In the genomic region with DNA sequence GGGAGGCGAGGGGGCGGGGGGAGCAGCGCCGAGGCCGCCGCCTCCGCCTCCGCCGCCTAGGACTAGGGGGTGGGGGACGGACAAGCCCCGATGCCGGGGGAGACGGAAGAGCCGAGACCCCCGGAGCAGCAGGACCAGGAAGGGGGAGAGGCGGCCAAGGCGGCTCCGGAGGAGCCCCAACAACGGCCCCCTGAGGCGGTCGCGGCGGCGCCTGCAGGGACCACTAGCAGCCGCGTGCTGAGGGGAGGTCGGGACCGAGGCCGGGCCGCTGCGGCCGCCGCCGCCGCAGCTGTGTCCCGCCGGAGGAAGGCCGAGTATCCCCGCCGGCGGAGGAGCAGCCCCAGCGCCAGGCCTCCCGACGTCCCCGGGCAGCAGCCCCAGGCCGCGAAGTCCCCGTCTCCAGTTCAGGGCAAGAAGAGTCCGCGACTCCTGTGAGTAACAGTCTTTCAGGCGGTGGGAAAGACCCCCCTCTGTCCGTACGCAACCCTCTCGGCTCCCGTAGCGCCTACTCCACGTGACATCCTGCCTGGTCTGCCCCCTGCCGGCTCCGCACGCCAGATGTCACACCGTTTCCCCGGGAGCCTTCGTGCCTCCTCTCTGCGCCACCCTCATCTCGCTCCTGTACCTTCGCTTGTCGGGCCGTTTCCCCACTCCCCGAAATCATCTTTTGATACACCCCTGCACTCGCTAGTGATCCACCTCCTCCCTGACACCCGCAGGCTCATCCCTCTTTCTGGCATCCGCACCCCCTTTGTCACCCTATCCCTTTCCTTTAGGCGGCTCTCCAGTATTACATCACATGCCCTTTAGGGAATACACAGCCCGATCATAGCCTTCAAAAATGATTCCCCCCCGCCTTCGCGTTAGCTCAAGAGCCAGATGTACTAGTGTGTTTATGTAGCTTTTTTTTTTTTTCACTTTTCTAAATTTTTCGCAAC, we compare ENCODE assay signal across 1 cellular context.
TF ChIP-seq lines count a peak whose summit lies in the region.

No MANE protein-coding gene starts in this region.

TF ChIP-seq in HEK293, 187 proteins besides CTCF, POLR2A, EP300 and RAD21 (continued from another document and continues in another):
- peak; percentile 91 for TF ChIP-seq GLIS2 (tag by site-specific recombination; IDR thresholded peaks at IDR 0.05)
- no peak for TF ChIP-seq ZNF670 (tag by site-specific recombination; IDR thresholded peaks at IDR 0.05; ENCODE audit: low read depth)
- peak; percentile 68 for TF ChIP-seq PRDM1 (tag by site-specific recombination; IDR thresholded peaks at IDR 0.05)
- TF ChIP-seq, protein P1, sequence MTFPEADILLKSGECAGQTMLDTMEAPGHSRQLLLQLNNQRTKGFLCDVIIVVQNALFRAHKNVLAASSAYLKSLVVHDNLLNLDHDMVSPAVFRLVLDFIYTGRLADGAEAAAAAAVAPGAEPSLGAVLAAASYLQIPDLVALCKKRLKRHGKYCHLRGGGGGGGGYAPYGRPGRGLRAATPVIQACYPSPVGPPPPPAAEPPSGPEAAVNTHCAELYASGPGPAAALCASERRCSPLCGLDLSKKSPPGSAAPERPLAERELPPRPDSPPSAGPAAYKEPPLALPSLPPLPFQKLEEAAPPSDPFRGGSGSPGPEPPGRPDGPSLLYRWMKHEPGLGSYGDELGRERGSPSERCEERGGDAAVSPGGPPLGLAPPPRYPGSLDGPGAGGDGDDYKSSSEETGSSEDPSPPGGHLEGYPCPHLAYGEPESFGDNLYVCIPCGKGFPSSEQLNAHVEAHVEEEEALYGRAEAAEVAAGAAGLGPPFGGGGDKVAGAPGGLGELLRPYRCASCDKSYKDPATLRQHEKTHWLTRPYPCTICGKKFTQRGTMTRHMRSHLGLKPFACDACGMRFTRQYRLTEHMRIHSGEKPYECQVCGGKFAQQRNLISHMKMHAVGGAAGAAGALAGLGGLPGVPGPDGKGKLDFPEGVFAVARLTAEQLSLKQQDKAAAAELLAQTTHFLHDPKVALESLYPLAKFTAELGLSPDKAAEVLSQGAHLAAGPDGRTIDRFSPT (tag by site-specific recombination; IDR thresholded peaks at IDR 0.05): peak; percentile 92
- TF ChIP-seq ZNF837 (tag by site-specific recombination; IDR thresholded peaks at IDR 0.05): no peak
- TF ChIP-seq HOXD13 (CRISPR knock-in tag; IDR thresholded peaks at IDR 0.05; ENCODE audit: borderline replicate concordance): no peak
- no peak for TF ChIP-seq ZNF621 (tag by site-specific recombination; IDR thresholded peaks at IDR 0.05)
- TF ChIP-seq, protein P2, sequence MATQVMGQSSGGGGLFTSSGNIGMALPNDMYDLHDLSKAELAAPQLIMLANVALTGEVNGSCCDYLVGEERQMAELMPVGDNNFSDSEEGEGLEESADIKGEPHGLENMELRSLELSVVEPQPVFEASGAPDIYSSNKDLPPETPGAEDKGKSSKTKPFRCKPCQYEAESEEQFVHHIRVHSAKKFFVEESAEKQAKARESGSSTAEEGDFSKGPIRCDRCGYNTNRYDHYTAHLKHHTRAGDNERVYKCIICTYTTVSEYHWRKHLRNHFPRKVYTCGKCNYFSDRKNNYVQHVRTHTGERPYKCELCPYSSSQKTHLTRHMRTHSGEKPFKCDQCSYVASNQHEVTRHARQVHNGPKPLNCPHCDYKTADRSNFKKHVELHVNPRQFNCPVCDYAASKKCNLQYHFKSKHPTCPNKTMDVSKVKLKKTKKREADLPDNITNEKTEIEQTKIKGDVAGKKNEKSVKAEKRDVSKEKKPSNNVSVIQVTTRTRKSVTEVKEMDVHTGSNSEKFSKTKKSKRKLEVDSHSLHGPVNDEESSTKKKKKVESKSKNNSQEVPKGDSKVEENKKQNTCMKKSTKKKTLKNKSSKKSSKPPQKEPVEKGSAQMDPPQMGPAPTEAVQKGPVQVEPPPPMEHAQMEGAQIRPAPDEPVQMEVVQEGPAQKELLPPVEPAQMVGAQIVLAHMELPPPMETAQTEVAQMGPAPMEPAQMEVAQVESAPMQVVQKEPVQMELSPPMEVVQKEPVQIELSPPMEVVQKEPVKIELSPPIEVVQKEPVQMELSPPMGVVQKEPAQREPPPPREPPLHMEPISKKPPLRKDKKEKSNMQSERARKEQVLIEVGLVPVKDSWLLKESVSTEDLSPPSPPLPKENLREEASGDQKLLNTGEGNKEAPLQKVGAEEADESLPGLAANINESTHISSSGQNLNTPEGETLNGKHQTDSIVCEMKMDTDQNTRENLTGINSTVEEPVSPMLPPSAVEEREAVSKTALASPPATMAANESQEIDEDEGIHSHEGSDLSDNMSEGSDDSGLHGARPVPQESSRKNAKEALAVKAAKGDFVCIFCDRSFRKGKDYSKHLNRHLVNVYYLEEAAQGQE (tag by site-specific recombination; IDR thresholded peaks at IDR 0.05): 0 out of 2 replicates have a peak, but pooled peaks have one; percentile 25
- no peak for TF ChIP-seq ZNF354C (tag by site-specific recombination; IDR thresholded peaks at IDR 0.05; ENCODE audit: borderline replicate concordance, low read depth)
- TF ChIP-seq ZNF175 (tag by site-specific recombination; IDR thresholded peaks at IDR 0.05): no peak
- TF ChIP-seq, protein P3, sequence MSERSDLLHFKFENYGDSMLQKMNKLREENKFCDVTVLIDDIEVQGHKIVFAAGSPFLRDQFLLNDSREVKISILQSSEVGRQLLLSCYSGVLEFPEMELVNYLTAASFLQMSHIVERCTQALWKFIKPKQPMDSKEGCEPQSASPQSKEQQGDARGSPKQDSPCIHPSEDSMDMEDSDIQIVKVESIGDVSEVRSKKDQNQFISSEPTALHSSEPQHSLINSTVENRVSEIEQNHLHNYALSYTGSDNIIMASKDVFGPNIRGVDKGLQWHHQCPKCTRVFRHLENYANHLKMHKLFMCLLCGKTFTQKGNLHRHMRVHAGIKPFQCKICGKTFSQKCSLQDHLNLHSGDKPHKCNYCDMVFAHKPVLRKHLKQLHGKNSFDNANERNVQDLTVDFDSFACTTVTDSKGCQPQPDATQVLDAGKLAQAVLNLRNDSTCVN (tag by site-specific recombination; optimal IDR thresholded peaks at IDR 0.05): peak; percentile 30
- TF ChIP-seq, protein P4, sequence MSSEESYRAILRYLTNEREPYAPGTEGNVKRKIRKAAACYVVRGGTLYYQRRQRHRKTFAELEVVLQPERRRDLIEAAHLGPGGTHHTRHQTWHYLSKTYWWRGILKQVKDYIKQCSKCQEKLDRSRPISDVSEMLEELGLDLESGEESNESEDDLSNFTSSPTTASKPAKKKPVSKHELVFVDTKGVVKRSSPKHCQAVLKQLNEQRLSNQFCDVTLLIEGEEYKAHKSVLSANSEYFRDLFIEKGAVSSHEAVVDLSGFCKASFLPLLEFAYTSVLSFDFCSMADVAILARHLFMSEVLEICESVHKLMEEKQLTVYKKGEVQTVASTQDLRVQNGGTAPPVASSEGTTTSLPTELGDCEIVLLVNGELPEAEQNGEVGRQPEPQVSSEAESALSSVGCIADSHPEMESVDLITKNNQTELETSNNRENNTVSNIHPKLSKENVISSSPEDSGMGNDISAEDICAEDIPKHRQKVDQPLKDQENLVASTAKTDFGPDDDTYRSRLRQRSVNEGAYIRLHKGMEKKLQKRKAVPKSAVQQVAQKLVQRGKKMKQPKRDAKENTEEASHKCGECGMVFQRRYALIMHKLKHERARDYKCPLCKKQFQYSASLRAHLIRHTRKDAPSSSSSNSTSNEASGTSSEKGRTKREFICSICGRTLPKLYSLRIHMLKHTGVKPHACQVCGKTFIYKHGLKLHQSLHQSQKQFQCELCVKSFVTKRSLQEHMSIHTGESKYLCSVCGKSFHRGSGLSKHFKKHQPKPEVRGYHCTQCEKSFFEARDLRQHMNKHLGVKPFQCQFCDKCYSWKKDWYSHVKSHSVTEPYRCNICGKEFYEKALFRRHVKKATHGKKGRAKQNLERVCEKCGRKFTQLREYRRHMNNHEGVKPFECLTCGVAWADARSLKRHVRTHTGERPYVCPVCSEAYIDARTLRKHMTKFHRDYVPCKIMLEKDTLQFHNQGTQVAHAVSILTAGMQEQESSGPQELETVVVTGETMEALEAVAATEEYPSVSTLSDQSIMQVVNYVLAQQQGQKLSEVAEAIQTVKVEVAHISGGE (tag by site-specific recombination; conservative IDR thresholded peaks at IDR 0.05; ENCODE audit: low read depth): peak; percentile 62
- TF ChIP-seq ZSCAN16 (tag by site-specific recombination; IDR thresholded peaks at IDR 0.05): no peak
- TF ChIP-seq KLF16 (tag by site-specific recombination; IDR thresholded peaks at IDR 0.05): peak; percentile 58; the same call in 1 of the 2 replicates
- TF ChIP-seq ZNF510 (tag by site-specific recombination; IDR thresholded peaks at IDR 0.05; ENCODE audit: insufficient replicate concordance): no peak
- peak; percentile 94 for TF ChIP-seq ZNF335 (tag by site-specific recombination; conservative IDR thresholded peaks at IDR 0.05)
- TF ChIP-seq MZF1 (tag by site-specific recombination; IDR thresholded peaks at IDR 0.05; ENCODE audit: borderline replicate concordance): no peak
- no peak for TF ChIP-seq ZNF548 (tag by site-specific recombination; IDR thresholded peaks at IDR 0.05)
- TF ChIP-seq, protein P5, sequence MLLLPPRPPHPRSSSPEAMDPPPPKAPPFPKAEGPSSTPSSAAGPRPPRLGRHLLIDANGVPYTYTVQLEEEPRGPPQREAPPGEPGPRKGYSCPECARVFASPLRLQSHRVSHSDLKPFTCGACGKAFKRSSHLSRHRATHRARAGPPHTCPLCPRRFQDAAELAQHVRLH (tag by site-specific recombination; IDR thresholded peaks at IDR 0.05): peak; percentile 49; the same call in 1 of the 2 replicates
- no peak for TF ChIP-seq ZNF239 (tag by site-specific recombination; IDR thresholded peaks at IDR 0.05)
- no peak for TF ChIP-seq KLF1 (tag by site-specific recombination; IDR thresholded peaks at IDR 0.05)
- no peak for TF ChIP-seq ZNF747 (tag by site-specific recombination; IDR thresholded peaks at IDR 0.05)
- peak; percentile 45; the same call in 1 of the 2 replicates for TF ChIP-seq ZNF394 (tag by site-specific recombination; IDR thresholded peaks at IDR 0.05; ENCODE audit: borderline replicate concordance)
- peak; percentile 73; the same call in 1 of the 2 replicates for TF ChIP-seq IKZF3 (tag by site-specific recombination; IDR thresholded peaks at IDR 0.05)
- TF ChIP-seq, protein P6, sequence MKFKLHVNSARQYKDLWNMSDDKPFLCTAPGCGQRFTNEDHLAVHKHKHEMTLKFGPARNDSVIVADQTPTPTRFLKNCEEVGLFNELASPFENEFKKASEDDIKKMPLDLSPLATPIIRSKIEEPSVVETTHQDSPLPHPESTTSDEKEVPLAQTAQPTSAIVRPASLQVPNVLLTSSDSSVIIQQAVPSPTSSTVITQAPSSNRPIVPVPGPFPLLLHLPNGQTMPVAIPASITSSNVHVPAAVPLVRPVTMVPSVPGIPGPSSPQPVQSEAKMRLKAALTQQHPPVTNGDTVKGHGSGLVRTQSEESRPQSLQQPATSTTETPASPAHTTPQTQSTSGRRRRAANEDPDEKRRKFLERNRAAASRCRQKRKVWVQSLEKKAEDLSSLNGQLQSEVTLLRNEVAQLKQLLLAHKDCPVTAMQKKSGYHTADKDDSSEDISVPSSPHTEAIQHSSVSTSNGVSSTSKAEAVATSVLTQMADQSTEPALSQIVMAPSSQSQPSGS (tag by site-specific recombination; IDR thresholded peaks at IDR 0.05; ENCODE audit: low read depth): peak; percentile 53; the same call in 1 of the 2 replicates
- TF ChIP-seq ZNF654 (tag by site-specific recombination; IDR thresholded peaks at IDR 0.05; ENCODE audit: low read depth): 0 out of 2 replicates have a peak, but pooled peaks have one; percentile 3
- no peak for TF ChIP-seq ZNF202 (tag by site-specific recombination; IDR thresholded peaks at IDR 0.05; ENCODE audit: borderline replicate concordance)
- TF ChIP-seq, protein P7, sequence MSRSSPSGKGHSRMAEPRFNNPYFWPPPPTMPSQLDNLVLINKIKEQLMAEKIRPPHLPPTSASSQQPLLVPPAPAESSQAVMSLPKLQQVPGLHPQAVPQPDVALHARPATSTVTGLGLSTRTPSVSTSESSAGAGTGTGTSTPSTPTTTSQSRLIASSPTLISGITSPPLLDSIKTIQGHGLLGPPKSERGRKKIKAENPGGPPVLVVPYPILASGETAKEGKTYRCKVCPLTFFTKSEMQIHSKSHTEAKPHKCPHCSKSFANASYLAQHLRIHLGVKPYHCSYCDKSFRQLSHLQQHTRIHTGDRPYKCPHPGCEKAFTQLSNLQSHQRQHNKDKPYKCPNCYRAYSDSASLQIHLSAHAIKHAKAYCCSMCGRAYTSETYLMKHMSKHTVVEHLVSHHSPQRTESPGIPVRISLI (tag by site-specific recombination; IDR thresholded peaks at IDR 0.05): 0 out of 2 replicates have a peak, but pooled peaks have one; percentile 41
- peak; percentile 71 for TF ChIP-seq ZNF324 (tag by site-specific recombination; IDR thresholded peaks at IDR 0.05)
- TF ChIP-seq ZBTB1 (tag by site-specific recombination; IDR thresholded peaks at IDR 0.05): 0 out of 2 replicates have a peak, but pooled peaks have one; percentile 20
- no peak for TF ChIP-seq GFI1B (tag by site-specific recombination; IDR thresholded peaks at IDR 0.05)
- TF ChIP-seq ZNF404 (tag by site-specific recombination; IDR thresholded peaks at IDR 0.05): no peak
- TF ChIP-seq, protein P8, sequence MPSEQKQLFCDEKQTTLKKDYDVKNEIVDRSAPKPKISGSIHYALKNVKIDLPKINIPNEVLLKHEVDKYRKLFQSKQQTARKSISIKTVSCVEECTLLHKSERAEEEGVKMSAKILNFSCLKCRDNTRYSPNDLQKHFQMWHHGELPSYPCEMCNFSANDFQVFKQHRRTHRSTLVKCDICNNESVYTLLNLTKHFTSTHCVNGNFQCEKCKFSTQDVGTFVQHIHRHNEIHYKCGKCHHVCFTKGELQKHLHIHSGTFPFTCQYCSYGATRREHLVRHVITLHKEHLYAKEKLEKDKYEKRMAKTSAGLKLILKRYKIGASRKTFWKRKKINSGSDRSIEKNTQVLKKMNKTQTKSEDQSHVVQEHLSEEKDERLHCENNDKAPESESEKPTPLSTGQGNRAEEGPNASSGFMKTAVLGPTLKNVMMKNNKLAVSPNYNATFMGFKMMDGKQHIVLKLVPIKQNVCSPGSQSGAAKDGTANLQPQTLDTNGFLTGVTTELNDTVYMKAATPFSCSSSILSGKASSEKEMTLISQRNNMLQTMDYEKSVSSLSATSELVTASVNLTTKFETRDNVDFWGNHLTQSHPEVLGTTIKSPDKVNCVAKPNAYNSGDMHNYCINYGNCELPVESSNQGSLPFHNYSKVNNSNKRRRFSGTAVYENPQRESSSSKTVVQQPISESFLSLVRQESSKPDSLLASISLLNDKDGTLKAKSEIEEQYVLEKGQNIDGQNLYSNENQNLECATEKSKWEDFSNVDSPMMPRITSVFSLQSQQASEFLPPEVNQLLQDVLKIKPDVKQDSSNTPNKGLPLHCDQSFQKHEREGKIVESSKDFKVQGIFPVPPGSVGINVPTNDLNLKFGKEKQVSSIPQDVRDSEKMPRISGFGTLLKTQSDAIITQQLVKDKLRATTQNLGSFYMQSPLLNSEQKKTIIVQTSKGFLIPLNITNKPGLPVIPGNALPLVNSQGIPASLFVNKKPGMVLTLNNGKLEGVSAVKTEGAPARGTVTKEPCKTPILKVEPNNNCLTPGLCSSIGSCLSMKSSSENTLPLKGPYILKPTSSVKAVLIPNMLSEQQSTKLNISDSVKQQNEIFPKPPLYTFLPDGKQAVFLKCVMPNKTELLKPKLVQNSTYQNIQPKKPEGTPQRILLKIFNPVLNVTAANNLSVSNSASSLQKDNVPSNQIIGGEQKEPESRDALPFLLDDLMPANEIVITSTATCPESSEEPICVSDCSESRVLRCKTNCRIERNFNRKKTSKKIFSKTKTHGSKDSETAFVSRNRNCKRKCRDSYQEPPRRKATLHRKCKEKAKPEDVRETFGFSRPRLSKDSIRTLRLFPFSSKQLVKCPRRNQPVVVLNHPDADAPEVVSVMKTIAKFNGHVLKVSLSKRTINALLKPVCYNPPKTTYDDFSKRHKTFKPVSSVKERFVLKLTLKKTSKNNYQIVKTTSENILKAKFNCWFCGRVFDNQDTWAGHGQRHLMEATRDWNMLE (tag by site-specific recombination; conservative IDR thresholded peaks at IDR 0.05; ENCODE audit: low read depth): 0 out of 2 replicates have a peak, but pooled peaks have one; percentile 26
- no peak for TF ChIP-seq ZNF529 (tag by site-specific recombination; IDR thresholded peaks at IDR 0.05; ENCODE audit: insufficient replicate concordance)
